In genomic region chr11:122781378-122782040, GRCh38 we compare ENCODE assay signal across 1 cellular context.
TF ChIP-seq lines count a peak whose summit lies in the region.

No MANE protein-coding gene starts in this region.

TF ChIP-seq in IMR-90, 13 proteins besides CTCF, POLR2A, EP300 and RAD21:
- TF ChIP-seq MAFK (IDR thresholded peaks at IDR 0.05; ENCODE audit: low read depth, low read length), result peak; percentile 31
- no peak for TF ChIP-seq BHLHE40 (IDR thresholded peaks at IDR 0.05; ENCODE audit: low read depth, low read length)
- no peak for TF ChIP-seq USF2 (IDR thresholded peaks at IDR 0.05; ENCODE audit: low read depth, low read length)
- TF ChIP-seq RFX5 (IDR thresholded peaks at IDR 0.05; ENCODE audit: low read depth, low read length), result no peak
- no peak for TF ChIP-seq NFE2L2 (IDR thresholded peaks at IDR 0.05; ENCODE audit: low read depth, low read length)
- TF ChIP-seq MAZ (IDR thresholded peaks at IDR 0.05; ENCODE audit: borderline replicate concordance, low read depth, low read length), result 0 out of 2 replicates have a peak, but pooled peaks have one; percentile 16
- no peak for TF ChIP-seq ELK1 (IDR thresholded peaks at IDR 0.05; ENCODE audit: borderline replicate concordance, low read depth, low read length)
- TF ChIP-seq CEBPB (IDR thresholded peaks at IDR 0.05; ENCODE audit: low read depth, low read length), result no peak
- no peak for TF ChIP-seq CHD1 (IDR thresholded peaks at IDR 0.05; ENCODE audit: low read depth, low read length)
- TF ChIP-seq SMC3 (IDR thresholded peaks at IDR 0.05; ENCODE audit: low read depth, low read length), result peak; percentile 97
- no peak for TF ChIP-seq MXI1 (IDR thresholded peaks at IDR 0.05; ENCODE audit: borderline replicate concordance, low read depth, low read length)
- TF ChIP-seq RCOR1 (IDR thresholded peaks at IDR 0.05; ENCODE audit: insufficient replicate concordance, low read length), result no peak
- no peak for TF ChIP-seq FOS (IDR thresholded peaks at IDR 0.05; ENCODE audit: low read depth, low read length)
